8 cellular contexts compared by ENCODE assay signal in genomic region chr9:128787583-128788156, GRCh38.
DNase-seq lines count a peak whose midpoint lies in the region; ATAC-seq lines count a peak whose summit lies in the region.

No MANE protein-coding gene starts in this region.

- no peak for ATAC-seq in stimulated activated naive B cell treated with anti-CD40 and anti-IgM and Interleukin-4, amounts not matched to agents 10 μg/mL and 1 μg/mL and 100 μg/mL, for 72 hours (replicated peaks)
- ATAC-seq in GM18858 (IDR thresholded peaks at IDR 0.05; ENCODE audit: unreplicated experiment) (no peak), HG02571 (IDR thresholded peaks at IDR 0.05; ENCODE audit: unreplicated experiment) (no peak)

- peak overlapping the region; percentile 87 for H3K4me3 ChIP-seq in iPS-18a (ENCODE audit: low read length)

- peaks cover 47 to 51% of the 10 kb centered on the region in 2 donors for H3K36me3 Mint-ChIP-seq in stimulated activated naive B cell treated with anti-CD40 and anti-IgM and Interleukin-4, amounts not matched to agents 10 μg/mL and 1 μg/mL and 100 μg/mL, for 72 hours

- no peaks in the 10 kb centered on the region for H3K27me3 ChIP-seq in iPS-18a (ENCODE audit: control insufficient read depth, insufficient read depth, low read length)

- no peaks in the 10 kb centered on the region for H3K27me3 Mint-ChIP-seq in stimulated activated naive B cell treated with anti-CD40 and anti-IgM and Interleukin-4, amounts not matched to agents 10 μg/mL and 1 μg/mL and 100 μg/mL, for 72 hours

- no peak overlapping the region for H3K27ac ChIP-seq in iPS-18a (ENCODE audit: low read length)

- no peaks in the 10 kb centered on the region for H3K9me3 ChIP-seq in iPS-18a (ENCODE audit: control insufficient read depth, low read depth, low read length)

- H3K4me1 Mint-ChIP-seq in stimulated activated naive B cell treated with anti-CD40 and anti-IgM and Interleukin-4, amounts not matched to agents 10 μg/mL and 1 μg/mL and 100 μg/mL, for 72 hours = peaks cover 31 to 58% of the 10 kb centered on the region in 2 donors

- peak; percentile 18 to 31 for DNase-seq in stimulated activated CD4-positive, alpha-beta T cell treated with anti-CD3 and anti-CD28 coated beads, Interleukin-2, amount 100 ng/mL, for 24 hours
- DNase-seq in stimulated activated CD4-positive, alpha-beta T cell treated with anti-CD3 and anti-CD28 coated beads, Interleukin-4, amount 100 ng/mL, for 1 hour = no peak
- peak; percentile 9 for DNase-seq in amniotic epithelial cell (ENCODE audit: low read depth)
- no peak for DNase-seq in stimulated activated naive B cell treated with anti-CD40 and anti-IgM and Interleukin-4, amounts not matched to agents 10 μg/mL and 1 μg/mL and 100 μg/mL, for 72 hours
- no peak for DNase-seq in stimulated activated CD4-positive, alpha-beta T cell treated with anti-CD3 and anti-CD28 coated beads, Interleukin-4, amount 100 ng/mL, for 24 hours

- H3K9ac ChIP-seq in iPS-18a (ENCODE audit: low read length) = peak overlapping the region; percentile 74

- peaks cover 15% of the 10 kb centered on the region for H3K36me3 ChIP-seq in iPS-18a (ENCODE audit: control insufficient read depth, low read depth, low read length)

- H3K27ac Mint-ChIP-seq in stimulated activated naive B cell treated with anti-CD40 and anti-IgM and Interleukin-4, amounts not matched to agents 10 μg/mL and 1 μg/mL and 100 μg/mL, for 72 hours = peak overlapping the region; percentile 97

- H3K4me3 Mint-ChIP-seq in stimulated activated naive B cell treated with anti-CD40 and anti-IgM and Interleukin-4, amounts not matched to agents 10 μg/mL and 1 μg/mL and 100 μg/mL, for 72 hours = peak overlapping the region; percentile 99

- no peaks in the 10 kb centered on the region for H3K9me3 Mint-ChIP-seq in stimulated activated naive B cell treated with anti-CD40 and anti-IgM and Interleukin-4, amounts not matched to agents 10 μg/mL and 1 μg/mL and 100 μg/mL, for 72 hours

- H3K4me1 ChIP-seq in iPS-18a (ENCODE audit: control insufficient read depth, low read depth, low read length) = peaks cover 4% of the 10 kb centered on the region

Comparison
In these comparisons a context has a peak if more than half of its experiments do, and no peak if none do; other contexts are left out.
1. DNase-seq: peak in stimulated activated CD4-positive, alpha-beta T cell treated with anti-CD3 and anti-CD28 coated beads, Interleukin-2, amount 100 ng/mL, for 24 hours (2 of 2) and amniotic epithelial cell (single experiment); none in stimulated activated CD4-positive, alpha-beta T cell treated with anti-CD3 and anti-CD28 coated beads, Interleukin-4, amount 100 ng/mL, for 1 hour (single experiment), stimulated activated naive B cell treated with anti-CD40 and anti-IgM and Interleukin-4, amounts not matched to agents 10 μg/mL and 1 μg/mL and 100 μg/mL, for 72 hours (single experiment) and stimulated activated CD4-positive, alpha-beta T cell treated with anti-CD3 and anti-CD28 coated beads, Interleukin-4, amount 100 ng/mL, for 24 hours (single experiment).